In the genomic region with DNA sequence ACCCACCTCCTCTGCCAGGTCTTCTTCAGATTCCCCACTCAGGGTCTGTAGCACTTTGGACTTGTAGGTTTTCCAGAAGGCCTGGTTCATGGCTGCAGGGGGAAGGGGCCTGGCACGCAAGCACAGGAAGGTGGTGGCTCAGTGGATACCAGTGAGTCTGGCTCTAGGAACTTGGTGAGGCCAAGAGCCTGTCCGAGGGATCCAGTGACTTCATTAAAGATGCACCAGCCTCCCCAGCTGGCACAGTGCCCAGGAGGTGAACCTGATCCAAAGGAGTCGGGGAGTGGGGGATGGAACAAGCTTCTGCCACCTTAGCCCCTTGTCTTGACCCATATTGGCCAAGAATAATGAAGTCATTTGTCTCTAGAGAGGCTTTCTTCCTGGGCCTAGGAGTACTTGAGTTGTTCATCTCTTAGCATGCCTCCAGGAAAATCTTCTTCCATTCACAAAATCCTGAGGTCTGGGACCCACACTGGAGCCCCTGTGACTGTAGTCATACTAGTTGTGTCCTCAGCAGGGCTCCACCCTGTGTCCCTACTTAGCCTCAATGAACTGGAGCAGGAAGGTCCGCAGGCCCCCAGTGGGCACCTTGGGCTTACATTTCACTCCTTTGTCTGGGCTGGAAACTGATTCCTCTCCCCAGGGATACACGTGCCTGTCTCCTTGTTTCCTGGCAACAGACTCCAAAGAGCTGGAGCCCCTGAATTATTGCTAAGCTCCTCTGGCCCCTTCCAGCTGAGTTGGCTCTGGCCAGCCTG, we compare ENCODE assay signal across 8 cellular contexts. TPM values are rescaled to one million over a fixed set of nuclear protein-coding genes. Genes with fewer than 3 reads are reported as not detected.
DNase-seq lines count a peak whose midpoint lies in the region; ATAC-seq and TF ChIP-seq lines count a peak whose summit lies in the region.

A gene (minus strand): TSS at position 554 of the 758 bp plus-strand sequence. CDS start 464 bp downstream, at position 90.

- intact Hi-C loops in dendritic cell treated with granulocyte-macrophage colony-stimulating factor and Interleukin-4, amounts not matched to agents 40 ng/mL and 50 ng/mL, for 4 days (cut with micrococcal nuclease) = loop anchor here (5.0 kb wide), 2 partner anchors 64 to 154 kb away; a partner anchor contains a TSS

- H3K9me3 Mint-ChIP-seq in dendritic cell treated with granulocyte-macrophage colony-stimulating factor and Interleukin-4, amounts not matched to agents 40 ng/mL and 50 ng/mL, for 4 days = no peaks in the 10 kb centered on the region
- no peaks in the 10 kb centered on the region for H3K9me3 Mint-ChIP-seq in naive thymus-derived CD8-positive, alpha-beta T cell

- peak within 1 kb of the TSS; percentile 93 for H3K4me3 ChIP-seq in GM12875 (ENCODE audit: low read depth, low read length)

- POLR2A ChIA-PET in naive thymus-derived CD8-positive, alpha-beta T cell (lab: Charles Lee) = interaction anchor here (0.6 to 1.4 kb wide), 3 partner anchors 149 to 551 kb away, joined by 3 read pairs; a partner anchor contains a TSS

- H3K36me3 Mint-ChIP-seq in dendritic cell treated with granulocyte-macrophage colony-stimulating factor and Interleukin-4, amounts not matched to agents 40 ng/mL and 50 ng/mL, for 4 days (ENCODE audit: low read depth) = peaks cover 13% of the 10 kb centered on the region
- peaks cover 0 to 3% (median 0%) of the 10 kb centered on the region in 3 donors for H3K36me3 Mint-ChIP-seq in naive thymus-derived CD8-positive, alpha-beta T cell

- peak within 1 kb of the TSS; percentile 93 for H3K4me3 Mint-ChIP-seq in dendritic cell treated with granulocyte-macrophage colony-stimulating factor and Interleukin-4, amounts not matched to agents 40 ng/mL and 50 ng/mL, for 4 days
- peak within 1 kb of the TSS; percentile 81 to 91 (median 87) for H3K4me3 Mint-ChIP-seq in naive thymus-derived CD8-positive, alpha-beta T cell

- peaks cover 31% of the 10 kb centered on the region for H3K4me1 Mint-ChIP-seq in dendritic cell treated with granulocyte-macrophage colony-stimulating factor and Interleukin-4, amounts not matched to agents 40 ng/mL and 50 ng/mL, for 4 days (ENCODE audit: low read depth)
- H3K4me1 Mint-ChIP-seq in naive thymus-derived CD8-positive, alpha-beta T cell = peaks cover 6 to 25% (median 17%) of the 10 kb centered on the region in 4 donors

- DNase-seq in NCI-H345 (lab: John Stamatoyannopoulos, UW) = peak; percentile 64
- DNase-seq in naive thymus-derived CD8-positive, alpha-beta T cell = no peak
- no peak for DNase-seq in GM19240 (ENCODE audit: insufficient read length, low spot score)
- no peak for DNase-seq in activated CD4-positive, CD25-positive, alpha-beta regulatory T cell (lab: John Stamatoyannopoulos, UW)
- no peak for DNase-seq in SKM-1 treated with dmso at 0.1 percent for 144 hours (lab: John Stamatoyannopoulos, UW; ENCODE audit: unreplicated experiment)

- ATAC-seq in naive thymus-derived CD8-positive, alpha-beta T cell = no peak
- no peak for ATAC-seq in GM18868 (IDR thresholded peaks at IDR 0.05; ENCODE audit: unreplicated experiment)

- H3K27me3 Mint-ChIP-seq in dendritic cell treated with granulocyte-macrophage colony-stimulating factor and Interleukin-4, amounts not matched to agents 40 ng/mL and 50 ng/mL, for 4 days = peaks cover 27% of the 10 kb centered on the region
- peaks cover 0 to 10% (median 2%) of the 10 kb centered on the region in 5 donors for H3K27me3 Mint-ChIP-seq in naive thymus-derived CD8-positive, alpha-beta T cell

- H3K27ac Mint-ChIP-seq in dendritic cell treated with granulocyte-macrophage colony-stimulating factor and Interleukin-4, amounts not matched to agents 40 ng/mL and 50 ng/mL, for 4 days = peak within 1 kb of the TSS; percentile 91
- H3K27ac Mint-ChIP-seq in naive thymus-derived CD8-positive, alpha-beta T cell = peak within 1 kb of the TSS; percentile 60 to 93 (median 90)

- TF ChIP-seq CTCF in GM12875 (IDR thresholded peaks at IDR 0.05; ENCODE audit: borderline replicate concordance, insufficient read depth, low read depth, low read length) = no peak

RNA-seq across cellular contexts. Expression of the gene that starts here (rescaled TPM):
- total RNA-seq in naive thymus-derived CD8-positive, alpha-beta T cell = not detected
- not detected for polyA plus RNA-seq in naive thymus-derived CD8-positive, alpha-beta T cell
